ENCODE assay signal across 8 cellular contexts in genomic region chr12:12267801-12268200, GRCh38. TPM values are rescaled to one million over a fixed set of nuclear protein-coding genes. Genes with fewer than 3 reads are reported as not detected.
DNase-seq lines count a peak whose midpoint lies in the region; ATAC-seq and TF ChIP-seq lines count a peak whose summit lies in the region.

No MANE protein-coding gene starts in this region.

- H3K79me2 ChIP-seq in GM23248 (ENCODE audit: insufficient read depth) (peaks cover 39% of the 10 kb centered on the region), hepatocyte (peaks cover 38% of the 10 kb centered on the region)

- ATAC-seq in stimulated activated memory B cell treated with anti-CD40 and anti-IgM and Interleukin-4, amounts not matched to agents 10 μg/mL and 1 μg/mL and 100 μg/mL, for 72 hours = no peak
- no peak for ATAC-seq in GM21447 (IDR thresholded peaks at IDR 0.05; ENCODE audit: unreplicated experiment)

- H3K4me2 ChIP-seq in GM23248 (ENCODE audit: unreplicated experiment) (peak overlapping the region; percentile 89), hepatocyte (peak overlapping the region; percentile 90)

- peak overlapping the region; percentile 93 for H2AFZ ChIP-seq in GM23248
- H2AFZ ChIP-seq in hepatocyte = peak overlapping the region; percentile 93

- H3K36me3 ChIP-seq in GM23248 (ENCODE audit: low read depth) (no peaks in the 10 kb centered on the region), WERI-Rb-1 (no peaks in the 10 kb centered on the region), hepatocyte (replicated peaks; ENCODE audit: insufficient read depth, low read depth) (no peaks in the 10 kb centered on the region)

- in situ Hi-C loops in GM23248 (cut with MboI) = no loop called here

- 22 to 23% methylated on average over 5 of the region's 5 CpGs for WGBS in GM23248 (ENCODE audit: low coverage in 1 of 2, low lambda C conversion rate in 2 of 2, missing lambda C conversion rate in 2 of 2), 2 experiments
- WGBS in hepatocyte (ENCODE audit: low lambda C conversion rate, missing lambda C conversion rate) = 34% methylated on average over 5 of the region's 5 CpGs

- no peak for TF ChIP-seq CTCF in AG04450 (IDR thresholded peaks at IDR 0.05; ENCODE audit: low read depth, low read length)
- no peak for TF ChIP-seq CTCF in WERI-Rb-1 (IDR thresholded peaks at IDR 0.05; ENCODE audit: low read depth, low read length)
- no peak for TF ChIP-seq CTCF in hepatocyte (IDR thresholded peaks at IDR 0.05; ENCODE audit: poor library complexity)

- POLR2A ChIA-PET in AG04450 (lab: Yijun Ruan, JAX) = interaction anchor here (1.1 to 1.5 kb wide), 3 partner anchors 53 to 109 kb away, joined by 3 to 8 read pairs (median 6); partner anchors contain the start of gene BORCS5

- H3K4me1 ChIP-seq in GM23248 (ENCODE audit: insufficient read depth) = peaks cover 15% of the 10 kb centered on the region
- peaks cover 16% of the 10 kb centered on the region for H3K4me1 ChIP-seq in hepatocyte (ENCODE audit: insufficient read depth)

- peak overlapping the region; percentile 88 for H3K9ac ChIP-seq in GM23248

- H3K27ac Mint-ChIP-seq in stimulated activated memory B cell treated with anti-CD40 and anti-IgM and Interleukin-4, amounts not matched to agents 10 μg/mL and 1 μg/mL and 100 μg/mL, for 72 hours = no peak overlapping the region

- no peaks in the 10 kb centered on the region for H3K27me3 ChIP-seq in AG04450 (ENCODE audit: control insufficient read depth, insufficient read depth, low read length)
- no peaks in the 10 kb centered on the region for H3K27me3 ChIP-seq in GM23248 (replicated peaks; ENCODE audit: insufficient read depth)
- no peaks in the 10 kb centered on the region for H3K27me3 ChIP-seq in WERI-Rb-1 (ENCODE audit: insufficient read depth, low read depth, severe bottlenecking)
- no peaks in the 10 kb centered on the region for H3K27me3 ChIP-seq in hepatocyte

- H3K9me2 ChIP-seq in GM23248 (ENCODE audit: insufficient read depth) (no peaks in the 10 kb centered on the region), hepatocyte (replicated peaks; ENCODE audit: insufficient read depth) (no peaks in the 10 kb centered on the region)

- H4K20me1 ChIP-seq in GM23248 (ENCODE audit: insufficient read depth) (no peaks in the 10 kb centered on the region), hepatocyte (ENCODE audit: insufficient read depth, poor library complexity, severe bottlenecking) (peaks cover 20% of the 10 kb centered on the region)

- peaks cover 27% of the 10 kb centered on the region for H3K4me1 Mint-ChIP-seq in stimulated activated memory B cell treated with anti-CD40 and anti-IgM and Interleukin-4, amounts not matched to agents 10 μg/mL and 1 μg/mL and 100 μg/mL, for 72 hours

- peaks cover 19% of the 10 kb centered on the region for H3F3A ChIP-seq in GM23248 (ENCODE audit: insufficient read depth)

- H3K9me3 Mint-ChIP-seq in stimulated activated memory B cell treated with anti-CD40 and anti-IgM and Interleukin-4, amounts not matched to agents 10 μg/mL and 1 μg/mL and 100 μg/mL, for 72 hours = no peaks in the 10 kb centered on the region

- CTCF ChIA-PET in AG04450 (lab: Charles Lee) = no interaction called here

- peaks cover 46% of the 10 kb centered on the region for H3K27me3 Mint-ChIP-seq in stimulated activated memory B cell treated with anti-CD40 and anti-IgM and Interleukin-4, amounts not matched to agents 10 μg/mL and 1 μg/mL and 100 μg/mL, for 72 hours

- DNase-seq in AG04450 (ENCODE audit: low read depth, low spot score) = no peak
- no peak for DNase-seq in GM23248
- peak; percentile 44 for DNase-seq in WERI-Rb-1
- DNase-seq in hepatocyte (ENCODE audit: low spot score) = no peak
- DNase-seq in SKM-1 (lab: John Stamatoyannopoulos, UW; ENCODE audit: unreplicated experiment) = no peak
- DNase-seq in kidney glomerular epithelial cell (lab: John Stamatoyannopoulos, UW) = no peak

- no peaks in the 10 kb centered on the region for H3K9me3 ChIP-seq in AG04450 (ENCODE audit: control insufficient read depth, insufficient read depth, low read length)
- no peaks in the 10 kb centered on the region for H3K9me3 ChIP-seq in GM23248 (ENCODE audit: low read depth)
- H3K9me3 ChIP-seq in WERI-Rb-1 (ENCODE audit: severe bottlenecking) = no peaks in the 10 kb centered on the region
- no peaks in the 10 kb centered on the region for H3K9me3 ChIP-seq in hepatocyte (ENCODE audit: low read depth)

- H3K4me3 ChIP-seq in AG04450 (ENCODE audit: low read depth, low read length) = peak overlapping the region; percentile 99
- peak overlapping the region; percentile 85 for H3K4me3 ChIP-seq in GM23248
- H3K4me3 ChIP-seq in WERI-Rb-1 (ENCODE audit: low read depth, low read length) = peak overlapping the region; percentile 91
- peak overlapping the region; percentile 91 for H3K4me3 ChIP-seq in hepatocyte

- H3K36me3 Mint-ChIP-seq in stimulated activated memory B cell treated with anti-CD40 and anti-IgM and Interleukin-4, amounts not matched to agents 10 μg/mL and 1 μg/mL and 100 μg/mL, for 72 hours = no peaks in the 10 kb centered on the region

- H3K27ac ChIP-seq in AG04450 (ENCODE audit: low read depth, low read length) (no peak overlapping the region), GM23248 (peak overlapping the region; percentile 90; the same call in 1 of the 2 replicates), WERI-Rb-1 (peak overlapping the region; percentile 99), hepatocyte (peak overlapping the region; percentile 100)

- H3K4me3 Mint-ChIP-seq in stimulated activated memory B cell treated with anti-CD40 and anti-IgM and Interleukin-4, amounts not matched to agents 10 μg/mL and 1 μg/mL and 100 μg/mL, for 72 hours = peak overlapping the region; percentile 90

RNA-seq across cellular contexts. Expression of gene LRP6, which starts 1.0 kb away (rescaled TPM):
- polyA plus RNA-seq in AG04450 (2011; rRNA removed) (18.4 and 21.2 TPM in 2 replicates), GM23248 (2016; fragmentation: Nextera tagmentation; extraction: Ambion mirVana) (10.3 and 10.8 TPM in 2 replicates), hepatocyte (17.1 and 17.5 TPM in 2 replicates)
- 145 and 160 TPM in 2 replicates for polyA minus RNA-seq in AG04450 (2011; rRNA and poly(A)+ RNA removed)
- total RNA-seq in GM23248 (2014; rRNA removed; shearing (Covaris generic)) = 19.2 and 20.1 TPM in 2 replicates
- total RNA-seq in hepatocyte = 35.8 and 42.4 TPM in 2 replicates
